ENCODE assay signal across 8 cellular contexts in the genomic region with DNA sequence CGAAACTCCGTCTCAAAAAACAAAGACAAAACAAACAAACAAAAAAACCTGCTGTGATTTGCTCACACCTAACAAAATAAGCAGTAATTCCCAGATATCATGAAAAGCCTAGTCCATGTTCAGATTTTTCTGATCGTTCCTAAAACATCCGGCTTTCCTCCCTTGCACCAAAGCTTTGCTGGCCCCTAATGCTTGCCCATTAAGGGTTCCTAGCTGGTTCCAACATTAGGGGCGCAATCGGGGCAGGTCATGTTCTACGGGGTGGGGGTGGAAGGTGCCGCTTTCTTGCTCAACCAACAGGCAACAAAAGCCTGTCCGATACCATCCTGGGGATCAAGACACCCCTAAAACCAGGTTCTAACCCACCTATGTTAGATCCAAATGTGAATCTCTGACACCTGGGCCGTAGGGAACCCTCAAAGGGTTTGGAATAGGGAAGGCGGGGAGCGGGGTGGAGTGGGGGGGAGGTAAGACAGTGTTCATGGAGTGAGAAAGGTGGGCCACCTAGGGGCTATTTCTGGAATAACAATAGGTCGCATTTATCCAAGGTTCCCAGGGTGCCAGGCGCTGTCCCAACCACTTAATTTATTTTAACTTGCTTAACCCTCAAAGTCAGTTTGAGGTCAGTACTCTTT. TPM values are rescaled to one million over a fixed set of nuclear protein-coding genes. Genes with fewer than 3 reads are reported as not detected.
DNase-seq lines count a peak whose midpoint lies in the region; ATAC-seq and TF ChIP-seq lines count a peak whose summit lies in the region.

No MANE protein-coding gene starts in this region.

- no peak for ATAC-seq in GM18505 (IDR thresholded peaks at IDR 0.05; ENCODE audit: unreplicated experiment)

- intact Hi-C loops in spleen (cut with DNase I; ENCODE audit: low total_unique reads), result loop anchor here (5.0 kb wide), 1 partner anchor 118 kb away; no protein-coding TSS in a partner anchor

- no peak overlapping the region for H3K27ac ChIP-seq in spleen

- no peak for TF ChIP-seq POLR2A in spleen (IDR thresholded peaks at IDR 0.05)
- no peak for TF ChIP-seq POLR2A in GM18505 (IDR thresholded peaks at IDR 0.05; ENCODE audit: borderline replicate concordance, extremely low read depth, insufficient read depth, insufficient read length)

- peaks cover 15% of the 10 kb centered on the region for H3K4me1 ChIP-seq in ES-I3 (ENCODE audit: insufficient read depth, low read length)
- H3K4me1 ChIP-seq in spleen, result peaks cover 8 to 50% (median 28%) of the 10 kb centered on the region in 6 donors

- H3K27me3 ChIP-seq in spleen (replicated peaks in 1 of 7), result peaks cover 0 to 18% (median 4%) of the 10 kb centered on the region in 7 donors

- in situ Hi-C loops in T47D (cut with HindIII; ENCODE audit: low pct_unique_long_range_greater_than_20kb, low sequenced_read_pairs), result no loop called here

- DNase-seq in M059J (ENCODE audit: low read depth) (peak; percentile 56), SKM-1 treated with dmso at 0.1 percent for 144 hours (lab: John Stamatoyannopoulos, UW; ENCODE audit: unreplicated experiment) (peak; percentile 31), T47D (ENCODE audit: low read depth in 1 of 2, low spot score in 1 of 2) (peak; percentile 82 to 84), spleen (no peak)
- no peak for DNase-seq in activated CD4-positive, CD25-positive, alpha-beta regulatory T cell treated with anti-CD3 and anti-CD28 coated beads, Interleukin-2, amount 50 U/mL, for 72 hours

- H3K9ac ChIP-seq in ES-I3 (ENCODE audit: low read depth, low read length), result peak overlapping the region; percentile 9; the same call in 1 of the 2 replicates

- H3K36me3 ChIP-seq in ES-I3 (ENCODE audit: insufficient read depth, low read length), result no peaks in the 10 kb centered on the region
- no peaks in the 10 kb centered on the region for H3K36me3 ChIP-seq in spleen

- WGBS in spleen, 5 donors, result 23 to 30% (median 27%) methylated on average over 14 of the region's 14 CpGs

- peak overlapping the region; percentile 38; the same call in 1 of the 2 replicates for H3K4me3 ChIP-seq in iPS-18c (ENCODE audit: insufficient read depth, low read depth, low read length)
- peak overlapping the region in 1 of 8 donors; percentile 35 for H3K4me3 ChIP-seq in spleen

- H3K9me3 ChIP-seq in ES-I3 (ENCODE audit: control insufficient read depth, insufficient read depth, low read length) (no peaks in the 10 kb centered on the region), iPS-18c (ENCODE audit: control insufficient read depth, insufficient read depth, low read length) (no peaks in the 10 kb centered on the region), spleen (no peaks in the 10 kb centered on the region)

- peak; percentile 30 to 78 (median 66) for TF ChIP-seq CTCF in spleen (IDR thresholded peaks at IDR 0.05 in 8 of 11, conservative IDR thresholded peaks at IDR 0.05 in 3 of 11)

RNA-seq across cellular contexts. Expression of gene FXYD3, which starts 25.3 kb away (rescaled TPM):
- 0.64 TPM in 1 of 2 replicates, not detected in the other for total RNA-seq in M059J (2014; rRNA removed; shearing (Covaris generic))
- not detected for total RNA-seq in spleen
- 1 to 10 TPM in 1 of 3 donors, under 1 TPM in 2; 0.33 to 1.5 (median 0.70) TPM for polyA plus RNA-seq in spleen

RNA-seq across cellular contexts. Expression of gene LGI4, which starts 44.6 kb away (rescaled TPM):
- total RNA-seq in M059J (2014; rRNA removed; shearing (Covaris generic)), result not detected in 2 replicates
- 1 to 10 TPM in 4 of 7 donors, under 1 TPM in 2, not detected in 1; 0.68 to 2.8 (median 1.1) TPM for total RNA-seq in spleen
- polyA plus RNA-seq in spleen, result 1 to 10 TPM; 2.4 to 9.7 (median 2.5) TPM

RNA-seq across cellular contexts. Expression of gene FXYD1, which starts 48.3 kb away (rescaled TPM):
- not detected in 2 replicates for total RNA-seq in M059J (2014; rRNA removed; shearing (Covaris generic))
- 10 to 100 TPM in 3 of 7 donors, 1 to 10 TPM in 2, under 1 TPM in 1, not detected in 1; 0.83 to 18.1 (median 8.0) TPM for total RNA-seq in spleen
- 10 to 100 TPM in 2 of 3 donors, 1 to 10 TPM in 1; 9.8 to 17.8 (median 16.0) TPM for polyA plus RNA-seq in spleen

RNA-seq across cellular contexts. Expression of gene HPN, which starts 48.8 kb away (rescaled TPM):
- not detected in 2 replicates for total RNA-seq in M059J (2014; rRNA removed; shearing (Covaris generic))
- total RNA-seq in spleen, result 1 to 10 TPM; 1.0 to 4.3 (median 2.4) TPM
- polyA plus RNA-seq in spleen, result 1 to 10 TPM in 2 of 3 donors, under 1 TPM in 1; 0.86 to 2.4 (median 1.1) TPM

RNA-seq across cellular contexts. Expression of gene FXYD7, which starts 52.8 kb away (rescaled TPM):
- not detected in 2 replicates for total RNA-seq in M059J (2014; rRNA removed; shearing (Covaris generic))
- total RNA-seq in spleen, result 1 to 10 TPM in 6 of 7 donors, not detected in 1; 1.2 to 3.3 (median 2.5) TPM
- polyA plus RNA-seq in spleen, result 1 to 10 TPM; 1.6 to 4.4 (median 2.3) TPM

Comparison
In these comparisons a context has a peak if more than half of its experiments do, and no peak if none do; other contexts are left out.
1. DNase-seq: peak in M059J (single experiment), SKM-1 treated with dmso at 0.1 percent for 144 hours (single experiment) and T47D (2 of 2); none in spleen (single experiment) and activated CD4-positive, CD25-positive, alpha-beta regulatory T cell treated with anti-CD3 and anti-CD28 coated beads, Interleukin-2, amount 50 U/mL, for 72 hours (single experiment).